Comparison of ENCODE assay signal across 14 cellular contexts in genomic region chr5:150457562-150458240, GRCh38. TPM values are rescaled to one million over a fixed set of nuclear protein-coding genes. Genes with fewer than 3 reads are reported as not detected.
DNase-seq lines count a peak whose midpoint lies in the region; ATAC-seq and TF ChIP-seq lines count a peak whose summit lies in the region.
"Had no signal": no experiment of that assay in that cellular context is flagged by ENCODE, and none has a peak within 500 bp of the region (broad histone marks: within the 10 kb centered on the region; RNA-seq: fewer than 3 reads in every experiment).

No MANE protein-coding gene starts in this region.

- no peaks in the 10 kb centered on the region for H3K27me3 Mint-ChIP-seq in activated CD4-positive, alpha-beta memory T cell treated with anti-CD3 and anti-CD28 coated beads, Interleukin-2, amount 10 ng/mL, durations not matched to agents 7 days and 5 days
- H3K27me3 Mint-ChIP-seq in activated CD4-positive, alpha-beta memory T cell treated with anti-CD3 and anti-CD28 coated beads for 36 hours: no peaks in the 10 kb centered on the region
- H3K27me3 Mint-ChIP-seq in activated naive CD8-positive, alpha-beta T cell treated with anti-CD3 and anti-CD28 coated beads, Interleukin-2, amount 50 U/mL, for 24 hours: no peaks in the 10 kb centered on the region

- H3K4me1 ChIP-seq in Loucy (ENCODE audit: insufficient read depth, low read length, poor library complexity, severe bottlenecking) (peaks cover 63% of the 10 kb centered on the region), neutrophil (ENCODE audit: control insufficient read depth in 1 of 2, insufficient read depth in 1 of 2, low read depth in 1 of 2, low read length in 1 of 2) (peaks cover 98 to 100% of the 10 kb centered on the region in 2 experiments)

- no peaks in the 10 kb centered on the region for H4K20me1 ChIP-seq in Loucy (ENCODE audit: insufficient read depth, low read length, poor library complexity, severe bottlenecking)

- H3K79me2 ChIP-seq in Loucy (ENCODE audit: insufficient read depth, low read length): no peaks in the 10 kb centered on the region

- no peaks in the 10 kb centered on the region for H3K36me3 Mint-ChIP-seq in activated CD4-positive, alpha-beta memory T cell treated with anti-CD3 and anti-CD28 coated beads, Interleukin-2, amount 10 ng/mL, durations not matched to agents 7 days and 5 days (ENCODE audit: low read depth)
- H3K36me3 Mint-ChIP-seq in activated CD4-positive, alpha-beta memory T cell treated with anti-CD3 and anti-CD28 coated beads for 36 hours: no peaks in the 10 kb centered on the region
- no peaks in the 10 kb centered on the region for H3K36me3 Mint-ChIP-seq in activated naive CD8-positive, alpha-beta T cell treated with anti-CD3 and anti-CD28 coated beads, Interleukin-2, amount 50 U/mL, for 24 hours (ENCODE audit: low read depth)

- H3K27ac Mint-ChIP-seq in activated CD4-positive, alpha-beta memory T cell treated with anti-CD3 and anti-CD28 coated beads, Interleukin-2, amount 10 ng/mL, durations not matched to agents 7 days and 5 days: no peak overlapping the region
- H3K27ac Mint-ChIP-seq in activated CD4-positive, alpha-beta memory T cell treated with anti-CD3 and anti-CD28 coated beads for 36 hours: no peak overlapping the region
- peak overlapping the region; percentile 59 for H3K27ac Mint-ChIP-seq in activated naive CD8-positive, alpha-beta T cell treated with anti-CD3 and anti-CD28 coated beads, Interleukin-2, amount 50 U/mL, for 24 hours

- H3K9me3 Mint-ChIP-seq in activated CD4-positive, alpha-beta memory T cell treated with anti-CD3 and anti-CD28 coated beads, Interleukin-2, amount 10 ng/mL, durations not matched to agents 7 days and 5 days: no peaks in the 10 kb centered on the region
- no peaks in the 10 kb centered on the region for H3K9me3 Mint-ChIP-seq in activated CD4-positive, alpha-beta memory T cell treated with anti-CD3 and anti-CD28 coated beads for 36 hours
- no peaks in the 10 kb centered on the region for H3K9me3 Mint-ChIP-seq in activated naive CD8-positive, alpha-beta T cell treated with anti-CD3 and anti-CD28 coated beads, Interleukin-2, amount 50 U/mL, for 24 hours

- peak overlapping the region; percentile 68 for H3K4me2 ChIP-seq in Loucy (ENCODE audit: low read depth, low read length, poor library complexity, severe bottlenecking)

- H3K9me3 ChIP-seq in Loucy (ENCODE audit: insufficient read depth, low read depth, low read length) (no peaks in the 10 kb centered on the region), neutrophil (no peaks in the 10 kb centered on the region)
- H3K9me3 ChIP-seq: tibial nerve had no signal

- no peak for TF ChIP-seq CTCF in Loucy (conservative IDR thresholded peaks at IDR 0.05; ENCODE audit: low read length)
- TF ChIP-seq CTCF in neutrophil (IDR thresholded peaks at IDR 0.05): no peak
- TF ChIP-seq CTCF in coronary artery (IDR thresholded peaks at IDR 0.05): no peak

- H3K4me3 ChIP-seq in Loucy (ENCODE audit: low read length, poor library complexity, severe bottlenecking) (peak overlapping the region; percentile 60), neutrophil (ENCODE audit: low read depth in 1 of 2, low read length in 1 of 2) (peak overlapping the region; percentile 43 to 46), coronary artery (no peak overlapping the region)

- H3K9me2 ChIP-seq in Loucy (replicated peaks; ENCODE audit: low read depth, low read length): no peaks in the 10 kb centered on the region

- no peak for DNase-seq in activated CD4-positive, alpha-beta memory T cell treated with anti-CD3 and anti-CD28 coated beads, Interleukin-2, amount 10 ng/mL, durations not matched to agents 7 days and 5 days
- DNase-seq in activated CD4-positive, alpha-beta memory T cell treated with anti-CD3 and anti-CD28 coated beads for 36 hours: no peak
- DNase-seq in activated naive CD8-positive, alpha-beta T cell treated with anti-CD3 and anti-CD28 coated beads, Interleukin-2, amount 50 U/mL, for 24 hours: no peak
- DNase-seq in NCI-H1694 treated with DMSO at 0.1 percent for 48 hours (lab: John Stamatoyannopoulos, UW): no peak
- DNase-seq in coronary artery (ENCODE audit: low spot score): no peak
- DNase-seq: NCI-H187, OCI-M1 had no signal

- POLR2A ChIA-PET in activated CD4-positive, alpha-beta memory T cell treated with anti-CD3 and anti-CD28 coated beads, Interleukin-2, amount 10 ng/mL, durations not matched to agents 7 days and 5 days (lab: Charles Lee): interaction anchor here (0.8 to 0.9 kb wide), 2 partner anchors 8 to 389 kb away, joined by 3 to 4 read pairs; partner anchors contain the start of genes IRGM and RPS14
- POLR2A ChIA-PET in activated CD4-positive, alpha-beta memory T cell treated with anti-CD3 and anti-CD28 coated beads for 36 hours (lab: Charles Lee): interaction anchor here (1.1 kb wide), 1 partner anchor 9 kb away, joined by 3 read pairs; no protein-coding TSS in a partner anchor

- H2AFZ ChIP-seq in Loucy (ENCODE audit: low read length): peak overlapping the region; percentile 41; the same call in 1 of the 2 replicates

- H3K9ac ChIP-seq in Loucy (ENCODE audit: low read depth, low read length, poor library complexity, severe bottlenecking): peak overlapping the region; percentile 57

- CTCF ChIA-PET in activated CD4-positive, alpha-beta memory T cell treated with anti-CD3 and anti-CD28 coated beads, Interleukin-2, amount 10 ng/mL, durations not matched to agents 7 days and 5 days (lab: Charles Lee): interaction anchor here (0.6 to 2.9 kb wide), 14 partner anchors 8 to 658 kb away, joined by 3 to 21 read pairs (median 3); partner anchors contain the start of genes IRGM, RBM22 and RPS14
- CTCF ChIA-PET in activated CD4-positive, alpha-beta memory T cell treated with anti-CD3 and anti-CD28 coated beads for 36 hours (lab: Charles Lee): interaction anchor here (0.8 to 2.4 kb wide), 12 partner anchors 13 to 388 kb away, joined by 3 to 25 read pairs (median 4); partner anchors contain the start of genes IRGM and RBM22

- H3K4me3 Mint-ChIP-seq in activated CD4-positive, alpha-beta memory T cell treated with anti-CD3 and anti-CD28 coated beads, Interleukin-2, amount 10 ng/mL, durations not matched to agents 7 days and 5 days: peak overlapping the region; percentile 3
- H3K4me3 Mint-ChIP-seq in activated CD4-positive, alpha-beta memory T cell treated with anti-CD3 and anti-CD28 coated beads for 36 hours: no peak overlapping the region
- H3K4me3 Mint-ChIP-seq in activated naive CD8-positive, alpha-beta T cell treated with anti-CD3 and anti-CD28 coated beads, Interleukin-2, amount 50 U/mL, for 24 hours: no peak overlapping the region

- H3K27me3 ChIP-seq in Loucy (ENCODE audit: insufficient read depth, low read length, poor library complexity, severe bottlenecking): no peaks in the 10 kb centered on the region
- H3K27me3 ChIP-seq in neutrophil: no peaks in the 10 kb centered on the region
- H3K27me3 ChIP-seq: tibial nerve had no signal

- no peaks in the 10 kb centered on the region for H3F3A ChIP-seq in Loucy (ENCODE audit: low read depth)

- no peaks in the 10 kb centered on the region for H3K36me3 ChIP-seq in Loucy (ENCODE audit: insufficient read depth, low read length)
- no peaks in the 10 kb centered on the region for H3K36me3 ChIP-seq in neutrophil
- H3K36me3 ChIP-seq: tibial nerve had no signal

- intact Hi-C loops in activated CD4-positive, alpha-beta memory T cell treated with anti-CD3 and anti-CD28 coated beads for 36 hours (cut with micrococcal nuclease): loop anchor here (1.0 to 5.0 kb wide), 8 partner anchors 7 to 389 kb away; partner anchors contain the start of genes IRGM and RBM22

- H3K4me1 Mint-ChIP-seq in activated CD4-positive, alpha-beta memory T cell treated with anti-CD3 and anti-CD28 coated beads, Interleukin-2, amount 10 ng/mL, durations not matched to agents 7 days and 5 days: peaks cover 25% of the 10 kb centered on the region
- H3K4me1 Mint-ChIP-seq in activated CD4-positive, alpha-beta memory T cell treated with anti-CD3 and anti-CD28 coated beads for 36 hours (ENCODE audit: low read depth): peaks cover 11% of the 10 kb centered on the region
- peaks cover 28% of the 10 kb centered on the region for H3K4me1 Mint-ChIP-seq in activated naive CD8-positive, alpha-beta T cell treated with anti-CD3 and anti-CD28 coated beads, Interleukin-2, amount 50 U/mL, for 24 hours

- peak overlapping the region; percentile 85 for H3K27ac ChIP-seq in neutrophil
- no peak overlapping the region for H3K27ac ChIP-seq in coronary artery
- H3K27ac ChIP-seq: SK-N-MC had no signal

- ATAC-seq in activated naive CD8-positive, alpha-beta T cell treated with anti-CD3 and anti-CD28 coated beads, Interleukin-2, amount 50 U/mL, for 24 hours: no peak
- no peak for ATAC-seq in GM18861 (IDR thresholded peaks at IDR 0.05; ENCODE audit: unreplicated experiment)

RNA-seq across cellular contexts. Expression of gene RPS14, which starts 8.2 kb away (rescaled TPM):
- 1,000 to 10,000 TPM; 2,316 to 2,367 TPM for total RNA-seq in activated CD4-positive, alpha-beta memory T cell treated with anti-CD3 and anti-CD28 coated beads, Interleukin-2, amount 10 ng/mL, durations not matched to agents 7 days and 5 days
- total RNA-seq in activated CD4-positive, alpha-beta memory T cell treated with anti-CD3 and anti-CD28 coated beads for 36 hours: 1,000 to 10,000 TPM; 3,748 to 3,882 TPM

RNA-seq across cellular contexts. Expression of gene CD74, which starts 45.0 kb away (rescaled TPM):
- 1,000 to 10,000 TPM; 1,158 to 1,180 TPM for total RNA-seq in activated CD4-positive, alpha-beta memory T cell treated with anti-CD3 and anti-CD28 coated beads, Interleukin-2, amount 10 ng/mL, durations not matched to agents 7 days and 5 days
- total RNA-seq in activated CD4-positive, alpha-beta memory T cell treated with anti-CD3 and anti-CD28 coated beads for 36 hours: 100 to 1,000 TPM; 251 to 254 TPM
- total RNA-seq: A673, NCI-H460 had no signal

RNA-seq across cellular contexts. Expression of gene NDST1, which starts 50.2 kb away (rescaled TPM):
- total RNA-seq in activated CD4-positive, alpha-beta memory T cell treated with anti-CD3 and anti-CD28 coated beads, Interleukin-2, amount 10 ng/mL, durations not matched to agents 7 days and 5 days: under 1 TPM; 0.13 to 0.18 TPM
- total RNA-seq in activated CD4-positive, alpha-beta memory T cell treated with anti-CD3 and anti-CD28 coated beads for 36 hours: 1 to 10 TPM; 2.5 to 2.6 TPM

Comparison
In these comparisons a context has a peak if more than half of its experiments do, and no peak if none do; other contexts are left out.
1. RNA of gene CD74, which starts 45.0 kb away (total RNA-seq): 1,158 to 1,180 TPM in activated CD4-positive, alpha-beta memory T cell treated with anti-CD3 and anti-CD28 coated beads, Interleukin-2, amount 10 ng/mL, durations not matched to agents 7 days and 5 days; 251 to 254 TPM in activated CD4-positive, alpha-beta memory T cell treated with anti-CD3 and anti-CD28 coated beads for 36 hours; every median in the first group is over 4 times any median in the second.